Comparison of ENCODE assay signal across 18 cellular contexts in the genomic region with DNA sequence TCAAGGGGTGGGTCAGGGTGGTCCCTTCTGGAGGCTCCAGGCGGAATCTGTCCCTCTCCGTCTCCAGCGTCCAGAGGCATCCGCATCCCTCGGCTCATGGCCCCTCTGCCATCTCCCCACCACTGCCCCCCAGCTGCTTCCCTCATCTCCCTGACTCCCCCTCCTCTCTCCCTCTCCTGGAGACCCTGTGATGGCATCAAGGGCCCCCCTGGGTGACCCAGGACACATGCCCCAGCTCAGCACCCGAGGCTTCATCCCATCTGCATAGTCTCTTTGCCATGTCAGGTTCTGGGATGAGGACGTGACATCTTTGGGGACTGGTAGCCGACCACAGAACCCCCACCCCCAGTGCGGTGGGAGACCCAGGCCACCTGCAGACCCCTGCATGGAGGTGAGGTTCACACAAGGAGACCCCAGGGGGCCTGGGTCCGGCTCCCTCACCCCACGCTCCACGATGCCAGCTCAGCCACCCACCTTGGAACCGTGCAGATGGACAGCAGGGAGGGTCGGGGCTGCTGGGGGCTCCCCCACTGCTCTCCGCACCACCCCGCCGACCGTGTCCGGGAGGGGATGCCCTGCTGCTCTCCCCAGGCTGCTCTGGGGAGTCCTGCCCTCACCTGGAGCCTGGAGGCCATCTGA. TPM values are rescaled to one million over a fixed set of nuclear protein-coding genes. Genes with fewer than 3 reads are reported as not detected.
"Had no signal": no experiment of that assay in that cellular context is flagged by ENCODE, and none has a peak within 500 bp of the region (broad histone marks: within the 10 kb centered on the region; RNA-seq: fewer than 3 reads in every experiment).

No MANE protein-coding gene starts in this region.

- H3K36me3 ChIP-seq: right atrium auricular region, tibial artery had no signal

- H3K27ac Mint-ChIP-seq: activated CD4-positive, alpha-beta T cell treated with anti-CD3 and anti-CD28 coated beads, Interleukin-2, amount 10 ng/mL, durations not matched to agents 7 days and 5 days; stimulated activated memory B cell treated with anti-CD40 and anti-IgM and Interleukin-4, amounts not matched to agents 10 μg/mL and 1 μg/mL and 100 μg/mL, for 72 hours; T-helper 1 cell treated with Interleukin-12 subunit alpha and Interleukin-12 subunit beta and Interleukin-4 antibody, amounts not matched to agents 30 μg/mL and 1 μg/mL, for 36 hours had no signal

- H3K9me3 Mint-ChIP-seq: activated CD4-positive, alpha-beta T cell treated with anti-CD3 and anti-CD28 coated beads, Interleukin-2, amount 10 ng/mL, durations not matched to agents 7 days and 5 days; brain; stimulated activated memory B cell treated with anti-CD40 and anti-IgM and Interleukin-4, amounts not matched to agents 10 μg/mL and 1 μg/mL and 100 μg/mL, for 72 hours; T-helper 1 cell treated with Interleukin-12 subunit alpha and Interleukin-12 subunit beta and Interleukin-4 antibody, amounts not matched to agents 30 μg/mL and 1 μg/mL, for 36 hours had no signal

- DNase-seq: activated CD4-positive, alpha-beta T cell treated with anti-CD3 and anti-CD28 coated beads, Interleukin-2, amount 10 ng/mL, durations not matched to agents 7 days and 5 days; activated CD4-positive, CD25-positive, alpha-beta regulatory T cell; activated CD8-positive, alpha-beta memory T cell treated with anti-CD3 and anti-CD28 coated beads for 24 hours; activated naive CD4-positive, alpha-beta T cell treated with anti-CD3 and anti-CD28 coated beads, Interleukin-2, amount 50 U/mL, for 16 hours; cerebellar nuclear complex; foreskin melanocyte; tibial artery had no signal

- ATAC-seq: left ventricle myocardium superior; stimulated activated memory B cell treated with anti-CD40 and anti-IgM and Interleukin-4, amounts not matched to agents 10 μg/mL and 1 μg/mL and 100 μg/mL, for 72 hours had no signal

- H3K36me3 Mint-ChIP-seq: brain; stimulated activated memory B cell treated with anti-CD40 and anti-IgM and Interleukin-4, amounts not matched to agents 10 μg/mL and 1 μg/mL and 100 μg/mL, for 72 hours had no signal

- H3K4me3 ChIP-seq: esophagus muscularis mucosa, heart left ventricle, right atrium auricular region, tibial artery had no signal

- H3K4me3 Mint-ChIP-seq: activated CD4-positive, alpha-beta T cell treated with anti-CD3 and anti-CD28 coated beads, Interleukin-2, amount 10 ng/mL, durations not matched to agents 7 days and 5 days; brain; stimulated activated memory B cell treated with anti-CD40 and anti-IgM and Interleukin-4, amounts not matched to agents 10 μg/mL and 1 μg/mL and 100 μg/mL, for 72 hours; T-helper 1 cell treated with Interleukin-12 subunit alpha and Interleukin-12 subunit beta and Interleukin-4 antibody, amounts not matched to agents 30 μg/mL and 1 μg/mL, for 36 hours had no signal

- H3K27ac ChIP-seq: esophagus muscularis mucosa, heart left ventricle, right atrium auricular region, tibial artery had no signal

- H3K9me3 ChIP-seq: esophagus muscularis mucosa, heart left ventricle, right atrium auricular region, tibial artery had no signal

RNA-seq across cellular contexts. Expression of a gene that starts 12.4 kb away (rescaled TPM):
- total RNA-seq: myocyte had no signal
- polyA plus RNA-seq: keratinocyte had no signal

RNA-seq across cellular contexts. Expression of a gene that starts 29.2 kb away (rescaled TPM):
- total RNA-seq: esophagus muscularis mucosa, heart left ventricle, left ventricle myocardium superior, mesenteric fat pad, right atrium auricular region had no signal
- polyA plus RNA-seq: heart left ventricle, keratinocyte had no signal

RNA-seq across cellular contexts. Expression of a gene that starts 41.8 kb away (rescaled TPM):
- total RNA-seq: activated CD4-positive, alpha-beta T cell treated with anti-CD3 and anti-CD28 coated beads, Interleukin-2, amount 10 ng/mL, durations not matched to agents 7 days and 5 days; esophagus muscularis mucosa; mesenteric fat pad had no signal
- polyA plus RNA-seq: keratinocyte, small intestine had no signal
